Comparison of ENCODE assay signal across 8 cellular contexts in the genomic region with DNA sequence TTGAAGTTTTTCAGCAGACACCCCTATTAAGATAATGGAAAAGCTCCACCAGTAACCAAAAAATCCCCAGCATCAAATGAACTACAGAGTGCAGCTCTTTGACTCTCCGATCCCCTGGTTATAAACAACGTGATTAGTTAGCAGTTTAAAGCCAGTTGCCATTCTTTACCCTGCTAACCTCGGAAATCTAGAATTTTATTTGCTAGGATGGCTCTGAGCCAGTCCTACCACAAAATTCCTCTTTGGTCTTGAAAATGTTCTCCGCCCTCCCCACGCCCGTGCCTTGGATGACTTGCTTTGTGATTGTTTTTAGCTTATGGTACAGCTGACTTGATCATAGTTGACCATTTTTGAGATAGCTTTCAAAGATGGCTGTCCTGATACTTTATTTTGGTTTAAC. TPM values are rescaled to one million over a fixed set of nuclear protein-coding genes. Genes with fewer than 3 reads are reported as not detected.
DNase-seq lines count a peak whose midpoint lies in the region; ATAC-seq and TF ChIP-seq lines count a peak whose summit lies in the region.

No MANE protein-coding gene starts in this region.

- no peaks in the 10 kb centered on the region for H3K36me3 Mint-ChIP-seq in activated naive CD8-positive, alpha-beta T cell treated with anti-CD3 and anti-CD28 coated beads, Interleukin-2, amount 50 U/mL, for 24 hours (ENCODE audit: low read depth)

- no peak for TF ChIP-seq CTCF in AG04449 (IDR thresholded peaks at IDR 0.05; ENCODE audit: insufficient read depth, low read length, missing control alignments)
- TF ChIP-seq CTCF in HL-60 (IDR thresholded peaks at IDR 0.05; ENCODE audit: insufficient read depth, low read length), result no peak

- peak overlapping the region; percentile 96 for H3K27ac Mint-ChIP-seq in activated naive CD8-positive, alpha-beta T cell treated with anti-CD3 and anti-CD28 coated beads, Interleukin-2, amount 50 U/mL, for 24 hours

- CTCF ChIA-PET in AG04449 (lab: Yijun Ruan, JAX), result interaction anchor here (0.5 to 3.5 kb wide), 6 partner anchors 8 to 308 kb away, joined by 3 to 27 read pairs (median 4); a partner anchor contains a TSS

- ATAC-seq in activated naive CD8-positive, alpha-beta T cell treated with anti-CD3 and anti-CD28 coated beads, Interleukin-2, amount 50 U/mL, for 24 hours, result no peak
- ATAC-seq in HG03457 (IDR thresholded peaks at IDR 0.05; ENCODE audit: unreplicated experiment), result no peak

- H3K4me3 Mint-ChIP-seq in activated naive CD8-positive, alpha-beta T cell treated with anti-CD3 and anti-CD28 coated beads, Interleukin-2, amount 50 U/mL, for 24 hours, result peak overlapping the region; percentile 93

- H3K27ac ChIP-seq in HL-60 (replicated peaks), result peak overlapping the region; percentile 93
- peak overlapping the region; percentile 96 for H3K27ac ChIP-seq in substantia nigra (ENCODE audit: low read depth, low read length, poor library complexity, severe bottlenecking)

- H3K27me3 Mint-ChIP-seq in activated naive CD8-positive, alpha-beta T cell treated with anti-CD3 and anti-CD28 coated beads, Interleukin-2, amount 50 U/mL, for 24 hours, result no peaks in the 10 kb centered on the region

- peaks cover 32% of the 10 kb centered on the region for H3K4me1 Mint-ChIP-seq in activated naive CD8-positive, alpha-beta T cell treated with anti-CD3 and anti-CD28 coated beads, Interleukin-2, amount 50 U/mL, for 24 hours

- POLR2A ChIA-PET in AG04449 (lab: Yijun Ruan, JAX), result interaction anchor here (0.7 to 2.9 kb wide), 6 partner anchors 45 to 441 kb away, joined by 3 to 16 read pairs (median 5); a partner anchor contains a TSS

- H3K27me3 ChIP-seq in HL-60 (ENCODE audit: insufficient read depth, poor library complexity, severe bottlenecking), result no peaks in the 10 kb centered on the region

- no peaks in the 10 kb centered on the region for H3K9me3 Mint-ChIP-seq in activated naive CD8-positive, alpha-beta T cell treated with anti-CD3 and anti-CD28 coated beads, Interleukin-2, amount 50 U/mL, for 24 hours

- DNase-seq in AG04449 (ENCODE audit: low read depth, low spot score) (no peak), HL-60 (ENCODE audit: low read depth in 1 of 2, low spot score in 1 of 2) (no peak), iris pigment epithelial cell (ENCODE audit: low read depth) (peak; percentile 82), substantia nigra (lab: John Stamatoyannopoulos, UW) (peak in 1 of 49 donors; percentile 10), dermis blood vessel endothelial cell (no peak), mesenteric fat pad (ENCODE audit: low spot score) (no peak)
- DNase-seq in activated naive CD8-positive, alpha-beta T cell treated with anti-CD3 and anti-CD28 coated beads, Interleukin-2, amount 50 U/mL, for 24 hours, result no peak

- H3K4me3 ChIP-seq in AG04449 (ENCODE audit: low read depth, low read length) (peak overlapping the region; percentile 96), HL-60 (replicated peaks; ENCODE audit: insufficient read depth, low read length) (peak overlapping the region; percentile 82)

RNA-seq across cellular contexts. Expression of a gene that starts 1.2 kb away (rescaled TPM):
- total RNA-seq in dermis blood vessel endothelial cell (49.0 and 53.6 TPM in 2 replicates), mesenteric fat pad (52.9 TPM)
